ENCODE assay signal across 8 cellular contexts in the genomic region with DNA sequence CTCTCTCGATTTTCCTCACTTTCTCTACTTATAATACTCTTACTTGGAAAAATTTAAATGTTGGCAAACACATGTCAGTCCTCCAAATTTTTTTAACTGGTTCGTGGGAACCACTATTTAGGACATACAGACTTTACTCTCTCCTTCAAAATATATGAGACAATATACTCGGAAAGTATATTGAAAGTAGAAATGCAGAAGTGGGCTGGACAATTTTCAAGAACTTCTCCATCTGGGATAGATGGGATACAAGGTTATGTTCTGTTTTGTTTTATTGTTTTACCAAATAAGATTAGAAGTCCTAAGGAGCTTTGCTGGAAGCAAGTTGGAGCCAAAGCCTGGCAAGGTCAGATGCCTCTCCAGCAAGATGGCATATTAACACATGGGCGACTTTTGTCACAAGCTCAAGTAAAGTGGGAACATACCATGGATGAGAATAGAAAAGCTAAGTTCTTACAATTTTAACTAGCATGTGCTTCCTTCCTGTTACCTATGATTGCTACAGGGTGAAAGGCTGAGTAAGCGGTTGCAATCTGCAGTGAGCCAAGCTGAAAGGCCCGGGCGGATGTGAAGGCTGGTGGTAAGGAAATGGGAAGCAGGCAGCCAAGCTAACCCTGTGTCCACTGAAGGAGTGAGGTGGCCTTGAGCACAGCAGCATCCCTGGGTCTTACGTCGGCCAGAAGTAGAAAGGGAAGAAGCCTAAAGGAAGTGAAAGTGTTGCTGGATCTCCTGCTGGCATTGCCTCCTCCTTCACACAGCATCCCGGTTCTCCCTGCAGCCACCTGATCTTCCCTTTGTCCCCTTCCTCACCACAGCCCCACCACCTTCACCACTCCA. TPM values are rescaled to one million over a fixed set of nuclear protein-coding genes. Genes with fewer than 3 reads are reported as not detected.
A peak's percentile ranks its signal among the peaks of the same experiment; 100 is the strongest.
DNase-seq lines count a peak whose midpoint lies in the region; ATAC-seq, FAIRE-seq and TF ChIP-seq lines count a peak whose summit lies in the region.

No MANE protein-coding gene starts in this region.

- peak overlapping the region; percentile 28 for H3K4me2 ChIP-seq in IMR-90 (ENCODE audit: low read depth, low read length)

- peak overlapping the region; percentile 66; the same call in 2 of the 3 replicates for H2BK15ac ChIP-seq in IMR-90 (ENCODE audit: low read depth, low read length)

- FAIRE-seq in H54 (lab: Jason Lieb, UNC), result no peak

- no peak overlapping the region for H3K4me3 ChIP-seq in IMR-90 (ENCODE audit: insufficient read depth, low read depth, low read length)

- H2AFZ ChIP-seq in IMR-90 (replicated peaks; ENCODE audit: low read length, poor library complexity), result no peak overlapping the region

- H3K18ac ChIP-seq in IMR-90 (ENCODE audit: low read depth, low read length), result peak overlapping the region; percentile 57; the same call in 1 of the 2 replicates

- ATAC-seq in GM18505 (IDR thresholded peaks at IDR 0.05; ENCODE audit: unreplicated experiment), result no peak
- no peak for ATAC-seq in IMR-90 (ENCODE audit: low read depth)
- no peak for ATAC-seq in stimulated activated naive CD8-positive, alpha-beta T cell treated with anti-CD3 and anti-CD28 coated beads, Interleukin-15, Interleukin-2, amounts not matched to agents 100 U/mL and 50 U/mL, for 24 hours

- H4K91ac ChIP-seq in IMR-90 (ENCODE audit: insufficient read depth, low read depth, low read length), result peak overlapping the region; percentile 84

- peaks cover 22% of the 10 kb centered on the region for H3K9me1 ChIP-seq in IMR-90 (ENCODE audit: insufficient read depth, low read length)

- no peak for TF ChIP-seq RAD21 in IMR-90 (IDR thresholded peaks at IDR 0.05; ENCODE audit: low read length)

- H3K27ac ChIP-seq in IMR-90 (ENCODE audit: insufficient read depth, low read length), result peak overlapping the region; percentile 61

- peak overlapping the region; percentile 80 for H2AK5ac ChIP-seq in IMR-90 (ENCODE audit: low read depth, low read length)

- no peaks in the 10 kb centered on the region for H3K9me3 ChIP-seq in IMR-90 (ENCODE audit: control insufficient read depth, insufficient read depth, low read length)

- POLR2A ChIA-PET in IMR-90 (lab: Charles Lee; ENCODE audit: unreplicated experiment), result no interaction called here

- peaks cover 28% of the 10 kb centered on the region for H3K4me1 ChIP-seq in IMR-90 (ENCODE audit: control insufficient read depth, insufficient read depth, low read length)

- peak overlapping the region; percentile 72 for H2BK120ac ChIP-seq in IMR-90 (ENCODE audit: low read depth, low read length)

- H3K27me3 ChIP-seq in IMR-90 (ENCODE audit: control insufficient read depth, insufficient read depth, low read length), result no peaks in the 10 kb centered on the region

- H3K23ac ChIP-seq in IMR-90 (ENCODE audit: low read depth, low read length), result peak overlapping the region; percentile 76

- peak overlapping the region; percentile 24 to 84; a peak in 3 of 4 replicates for H4K8ac ChIP-seq in IMR-90 (ENCODE audit: low read depth in 2 of 2, low read length in 2 of 2)

- H3K14ac ChIP-seq in IMR-90 (replicated peaks; ENCODE audit: low read depth, low read length), result peak overlapping the region; percentile 89

- no peak overlapping the region for H2AK9ac ChIP-seq in IMR-90 (replicated peaks; ENCODE audit: low read depth, low read length, poor library complexity)

- TF ChIP-seq CTCF in IMR-90 (conservative IDR thresholded peaks at IDR 0.05; ENCODE audit: low read depth, low read length), result no peak

- H3K9ac ChIP-seq in IMR-90 (ENCODE audit: low read depth, low read length), result no peak overlapping the region

- peak overlapping the region; percentile 59 for H2BK5ac ChIP-seq in IMR-90 (ENCODE audit: low read depth, low read length, poor library complexity, severe bottlenecking)

- H3K36me3 ChIP-seq in IMR-90 (ENCODE audit: control insufficient read depth, insufficient read depth, low read length), result no peaks in the 10 kb centered on the region

- dilution Hi-C loops in IMR-90 (cut with HindIII; ENCODE audit: low sequenced_read_pairs, unreplicated experiment), result no loop called here

- H3K56ac ChIP-seq in IMR-90 (ENCODE audit: extremely low read depth, insufficient read depth, low read length), result no peak overlapping the region; the same call in 1 of the 2 replicates

- no TSS peak for BruUV-seq in IMR-90 (replicated peaks; lab: Mats Ljungman, UMichigan)

- CTCF ChIA-PET in IMR-90 (lab: Yijun Ruan, JAX), result no interaction called here

- peak overlapping the region; percentile 82 for H4K5ac ChIP-seq in IMR-90 (ENCODE audit: low read depth, low read length)

- peak overlapping the region; percentile 88 for H3K4ac ChIP-seq in IMR-90 (ENCODE audit: low read depth, low read length)

- peak overlapping the region; percentile 39; the same call in 1 of the 2 replicates for H2BK20ac ChIP-seq in IMR-90 (ENCODE audit: low read depth, low read length)

- in situ Hi-C loops in IMR-90 (cut with MboI; ENCODE audit: low sequenced_read_pairs), result loop anchor here (25.0 kb wide), 1 partner anchor 498 kb away; the partner anchor contains the start of gene BCLAF1

- TF ChIP-seq POLR2A in GM18505 (IDR thresholded peaks at IDR 0.05; ENCODE audit: borderline replicate concordance, extremely low read depth, insufficient read depth, insufficient read length) (peak; percentile 39), IMR-90 (IDR thresholded peaks at IDR 0.05; ENCODE audit: low read depth, low read length) (no peak), H54 (IDR thresholded peaks at IDR 0.05; ENCODE audit: low read depth, low read length) (no peak)

- intact Hi-C loops in IMR-90 (cut with micrococcal nuclease), result no loop called here

- DNase-seq in IMR-90 (no peak), activated T-helper 1 cell treated with Interleukin-2 at 50 U/mL for 16 hours (ENCODE audit: low read depth) (peak; percentile 16), iris pigment epithelial cell (ENCODE audit: low read depth) (peak; percentile 76), NCI-H187 treated with DMSO at 0.1 percent for 48 hours (lab: John Stamatoyannopoulos, UW) (no peak), occipital lobe (lab: John Stamatoyannopoulos, UW) (no peak), H54 (ENCODE audit: insufficient read length, low spot score) (no peak)
- DNase-seq in stimulated activated naive CD8-positive, alpha-beta T cell treated with anti-CD3 and anti-CD28 coated beads, Interleukin-15, Interleukin-2, amounts not matched to agents 100 U/mL and 50 U/mL, for 24 hours, result peak; percentile 42

- H4K20me1 ChIP-seq in IMR-90 (ENCODE audit: insufficient read depth, low read length), result no peaks in the 10 kb centered on the region

- H3K79me1 ChIP-seq in IMR-90 (ENCODE audit: low read depth in 1 of 2, low read length in 2 of 2), result peaks cover 32 to 68% of the 10 kb centered on the region in 2 experiments

- WGBS in IMR-90 (ENCODE audit: extremely low coverage in 2 of 2, insufficient read length in 1 of 2), 2 experiments, result no CpG with 5 or more reads among the region's 10 CpGs

TF ChIP-seq in IMR-90, 13 proteins besides CTCF, POLR2A, EP300 and RAD21:
- TF ChIP-seq RFX5 (IDR thresholded peaks at IDR 0.05; ENCODE audit: low read depth, low read length), result no peak
- no peak for TF ChIP-seq BHLHE40 (IDR thresholded peaks at IDR 0.05; ENCODE audit: low read depth, low read length)
- TF ChIP-seq MXI1 (IDR thresholded peaks at IDR 0.05; ENCODE audit: borderline replicate concordance, low read depth, low read length), result no peak
- no peak for TF ChIP-seq ELK1 (IDR thresholded peaks at IDR 0.05; ENCODE audit: borderline replicate concordance, low read depth, low read length)
- no peak for TF ChIP-seq SMC3 (IDR thresholded peaks at IDR 0.05; ENCODE audit: low read depth, low read length)
- TF ChIP-seq RCOR1 (IDR thresholded peaks at IDR 0.05; ENCODE audit: insufficient replicate concordance, low read length), result no peak
- TF ChIP-seq CHD1 (IDR thresholded peaks at IDR 0.05; ENCODE audit: low read depth, low read length), result no peak

RNA-seq across cellular contexts. Expression of gene MAP3K5, which starts 7.1 kb away (rescaled TPM):
- total RNA-seq in IMR-90 (2012; rRNA removed) (17.2 and 17.6 TPM in 2 replicates), occipital lobe (9.8 TPM)
- 4.9 and 5.4 TPM in 2 replicates for polyA plus RNA-seq in IMR-90 (2012; rRNA removed)
- polyA plus RNA-seq in IMR-90 (2012; cell fraction: cytosol; rRNA removed), result 2.0 and 2.1 TPM in 2 replicates
- 1.4 and 6.3 TPM in 2 replicates for polyA plus RNA-seq in IMR-90 (2012; cell fraction: nucleus; rRNA removed; ENCODE audit: low replicate concordance)

RNA-seq across cellular contexts. Expression of gene PEX7, which starts 37.3 kb away (rescaled TPM):
- total RNA-seq in IMR-90 (2012; rRNA removed), result 7.0 and 11.9 TPM in 2 replicates
- 4.1 and 5.4 TPM in 2 replicates for polyA plus RNA-seq in IMR-90 (2012; rRNA removed)
- polyA plus RNA-seq in IMR-90 (2012; cell fraction: cytosol; rRNA removed), result 4.8 and 10.3 TPM in 2 replicates
- 4.0 and 4.4 TPM in 2 replicates for polyA plus RNA-seq in IMR-90 (2012; cell fraction: nucleus; rRNA removed; ENCODE audit: low replicate concordance)
- total RNA-seq in occipital lobe, result 8.3 TPM

Comparison
In these comparisons a context has a peak if more than half of its experiments do, and no peak if none do; other contexts are left out.
1. DNase-seq: peak in activated T-helper 1 cell treated with Interleukin-2 at 50 U/mL for 16 hours (single experiment), iris pigment epithelial cell (single experiment) and stimulated activated naive CD8-positive, alpha-beta T cell treated with anti-CD3 and anti-CD28 coated beads, Interleukin-15, Interleukin-2, amounts not matched to agents 100 U/mL and 50 U/mL, for 24 hours (single experiment); none in IMR-90 (single experiment), NCI-H187 treated with DMSO at 0.1 percent for 48 hours (single experiment), occipital lobe (single experiment) and H54 (single experiment).